24 cellular contexts compared by ENCODE assay signal in genomic region chr6:167921831-167922230, GRCh38.
"Had no signal": no experiment of that assay in that cellular context is flagged by ENCODE, and none has a peak within 500 bp of the region (broad histone marks: within the 10 kb centered on the region; RNA-seq: fewer than 3 reads in every experiment).

No MANE protein-coding gene starts in this region.

- H3K4me1 ChIP-seq: lower lobe of right lung, parathyroid adenoma, right atrium auricular region, testis, upper lobe of right lung, vagina had no signal

- DNase-seq: cerebellar nuclear complex; endodermal cell; heart left ventricle; hippocampal formation; kidney glomerular epithelial cell; lower lobe of right lung; mesenchymal stem cell; midbrain; naive B cell; stimulated activated CD4-positive, alpha-beta T cell treated with anti-CD3 and anti-CD28 coated beads, Interleukin-2, amount 100 ng/mL, for 48 hours; stimulated activated naive CD8-positive, alpha-beta T cell treated with anti-CD3 and anti-CD28 coated beads, Interleukin-15, Interleukin-2, amounts not matched to agents 100 U/mL and 50 U/mL, for 24 hours; testis; upper lobe of right lung had no signal

- H3K9me3 Mint-ChIP-seq: dendritic cell treated with granulocyte-macrophage colony-stimulating factor and Interleukin-4, amounts not matched to agents 40 ng/mL and 50 ng/mL, for 4 days; endodermal cell; naive B cell; nephron had no signal

- FAIRE-seq: colon, frontal cortex had no signal

- H3K4me3 Mint-ChIP-seq: dendritic cell treated with granulocyte-macrophage colony-stimulating factor and Interleukin-4, amounts not matched to agents 40 ng/mL and 50 ng/mL, for 4 days; endodermal cell; naive B cell; nephron had no signal

- H3K4me2 ChIP-seq: smooth muscle cell had no signal

- ATAC-seq: esophagus mucosa; heart left ventricle; left lobe of liver; lower lobe of right lung; stimulated activated naive CD8-positive, alpha-beta T cell treated with anti-CD3 and anti-CD28 coated beads, Interleukin-15, Interleukin-2, amounts not matched to agents 100 U/mL and 50 U/mL, for 24 hours; upper lobe of right lung had no signal

- H3K27ac Mint-ChIP-seq: dendritic cell treated with granulocyte-macrophage colony-stimulating factor and Interleukin-4, amounts not matched to agents 40 ng/mL and 50 ng/mL, for 4 days; nephron had no signal

- H3K9me3 ChIP-seq: heart left ventricle, lower lobe of right lung, right atrium auricular region, testis, tibial nerve, upper lobe of right lung, vagina had no signal

- H3K27me3 Mint-ChIP-seq: dendritic cell treated with granulocyte-macrophage colony-stimulating factor and Interleukin-4, amounts not matched to agents 40 ng/mL and 50 ng/mL, for 4 days; naive B cell had no signal

- H3K4me1 Mint-ChIP-seq: endodermal cell, naive B cell, nephron had no signal

- H3K4me3 ChIP-seq: heart left ventricle, lower lobe of right lung, right atrium auricular region, smooth muscle cell, testis, tibial nerve, upper lobe of right lung, vagina had no signal

- H3K79me2 ChIP-seq: parathyroid adenoma had no signal

- H3K9ac ChIP-seq: parathyroid adenoma had no signal

- H3K27ac ChIP-seq: heart left ventricle, lower lobe of right lung, parathyroid adenoma, right atrium auricular region, testis, tibial nerve, upper lobe of right lung, vagina had no signal

- H3K27me3 ChIP-seq: heart left ventricle, right atrium auricular region, testis, tibial nerve, upper lobe of right lung, vagina had no signal

- H2AFZ ChIP-seq: parathyroid adenoma had no signal
